ENCODE assay signal across 8 cellular contexts in the genomic region with DNA sequence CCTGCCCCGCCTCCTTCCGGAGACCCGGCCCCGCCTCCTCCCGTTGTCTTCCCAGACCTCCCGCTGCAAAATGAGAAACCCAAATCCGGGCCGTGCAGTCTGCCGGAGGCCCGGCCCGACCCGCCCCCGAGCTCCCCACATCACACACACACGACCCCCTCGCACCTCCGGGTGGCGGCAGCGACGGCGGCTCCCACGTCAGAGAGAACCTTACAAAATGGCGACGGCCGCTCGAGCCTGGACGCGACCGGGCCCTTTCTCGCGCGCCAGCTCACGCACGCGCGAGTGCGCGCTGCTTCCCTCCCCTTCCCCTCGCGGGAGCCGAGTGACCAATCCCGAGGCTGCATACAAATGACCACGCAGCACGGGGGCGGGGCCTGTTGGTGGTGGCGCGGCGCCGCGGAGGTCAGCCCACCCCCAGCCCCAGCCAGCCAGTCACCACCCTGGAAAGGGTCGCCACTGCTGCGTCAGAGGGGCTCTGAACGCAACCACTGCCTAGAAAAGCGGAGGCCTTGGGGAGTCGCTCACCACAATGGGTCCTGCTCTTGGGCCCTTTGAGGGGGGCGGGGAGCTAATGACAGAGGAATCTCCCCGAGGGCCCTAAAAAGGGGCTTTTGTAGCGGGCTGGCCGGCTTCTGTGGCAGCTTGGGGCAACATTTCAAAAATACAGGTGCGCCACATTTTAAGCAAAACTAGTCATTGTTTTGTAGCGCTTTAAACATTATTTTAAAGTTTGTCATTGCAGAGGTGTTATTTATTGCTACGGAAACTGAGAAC. TPM values are rescaled to one million over a fixed set of nuclear protein-coding genes. Genes with fewer than 3 reads are reported as not detected.
DNase-seq lines count a peak whose midpoint lies in the region; ATAC-seq lines count a peak whose summit lies in the region.

Gene RBM4B, minus strand, starts transcription at position 289 of the 777 bp plus-strand sequence. CDS start 808 bp downstream, outside the sequence.

- ATAC-seq in GM21367 (IDR thresholded peaks at IDR 0.05; ENCODE audit: unreplicated experiment), result peak; percentile 73

- peak; percentile 94 for DNase-seq in COLO829 (ENCODE audit: low spot score)
- peak; percentile 95 for DNase-seq in HT1080 (ENCODE audit: low read depth)
- DNase-seq in NOMO-1 (lab: John Stamatoyannopoulos, UW; ENCODE audit: unreplicated experiment in 2 of 2), result peak; percentile 92 to 94
- peak; percentile 98 for DNase-seq in activated CD8-positive, alpha-beta memory T cell treated with anti-CD3 and anti-CD28 coated beads for 24 hours
- DNase-seq in effector CD8-positive, alpha-beta T cell (lab: John Stamatoyannopoulos, UW), result peak; percentile 96
- peak; percentile 96 to 98 for DNase-seq in lung microvascular endothelial cell (ENCODE audit: low read depth in 2 of 2)
- peak; percentile 83 to 92 (median 86) for DNase-seq in stimulated activated CD4-positive, alpha-beta T cell treated with anti-CD3 and anti-CD28 coated beads, TNF-alpha, amount 100 ng/mL, for 4 hours (ENCODE audit: low read depth in 3 of 3)

RNA-seq across cellular contexts. Expression of gene RBM4B, which starts in this region (rescaled TPM):
- 13.9 and 16.0 TPM in 2 replicates for total RNA-seq in HT1080 (2014; rRNA removed; shearing (Covaris generic))
- 12.2 and 23.2 TPM in 2 replicates for polyA plus RNA-seq in HT1080 (2015; cell fraction: cytosol; rRNA removed)
- polyA plus RNA-seq in HT1080 (2015; cell fraction: nucleus; rRNA removed), result 23.4 and 28.8 TPM in 2 replicates
- 16.6 and 22.2 TPM in 2 replicates for total RNA-seq in lung microvascular endothelial cell

Comparison
In these comparisons a context has a peak if more than half of its experiments do, and no peak if none do; other contexts are left out.
1. Peak in every context shown above with its lines: DNase-seq and ATAC-seq.